Comparison of ENCODE assay signal across 16 cellular contexts in genomic region chr1:77776007-77776725, GRCh38. TPM values are rescaled to one million over a fixed set of nuclear protein-coding genes. Genes with fewer than 3 reads are reported as not detected.
DNase-seq lines count a peak whose midpoint lies in the region; ATAC-seq, FAIRE-seq and TF ChIP-seq lines count a peak whose summit lies in the region.
"Had no signal": no experiment of that assay in that cellular context is flagged by ENCODE, and none has a peak within 500 bp of the region (broad histone marks: within the 10 kb centered on the region; RNA-seq: fewer than 3 reads in every experiment).

No MANE protein-coding gene starts in this region.

- no peaks in the 10 kb centered on the region for H3K36me3 ChIP-seq in spleen

- H3K9me3 ChIP-seq in spleen, result no peaks in the 10 kb centered on the region

- H3K36me3 Mint-ChIP-seq in Calu3 (ENCODE audit: insufficient read depth, unreplicated experiment), result peaks cover 16% of the 10 kb centered on the region
- H3K36me3 Mint-ChIP-seq in activated T-helper 17 cell treated with anti-CD3 and anti-CD28 coated beads, Interleukin-2, amount 50 U/mL, for 72 hours (ENCODE audit: low read depth), result no peaks in the 10 kb centered on the region

- peaks cover 21% of the 10 kb centered on the region for H3K4me1 Mint-ChIP-seq in Calu3 (ENCODE audit: low read depth, unreplicated experiment)
- H3K4me1 Mint-ChIP-seq in activated T-helper 17 cell treated with anti-CD3 and anti-CD28 coated beads, Interleukin-2, amount 50 U/mL, for 72 hours, result peaks cover 8% of the 10 kb centered on the region

- in situ Hi-C loops in KBM-7 (cut with MboI; ENCODE audit: low pct_unique_long_range_greater_than_20kb, low sequenced_read_pairs), result no loop called here

- H3K27ac Mint-ChIP-seq in Calu3 (ENCODE audit: unreplicated experiment), result peak overlapping the region; percentile 60
- peak overlapping the region; percentile 6 for H3K27ac Mint-ChIP-seq in activated T-helper 17 cell treated with anti-CD3 and anti-CD28 coated beads, Interleukin-2, amount 50 U/mL, for 72 hours
- H3K27ac Mint-ChIP-seq: HFFc6 had no signal

- TF ChIP-seq POLR2A in spleen (IDR thresholded peaks at IDR 0.05), result no peak

- POLR2A ChIA-PET in GM10248 (lab: Yijun Ruan, JAX), result interaction anchor here (1.5 kb wide), 1 partner anchor 228 kb away, joined by 4 read pairs; the partner anchor contains the start of gene DNAJB4

- H3K27me3 Mint-ChIP-seq in Calu3 (ENCODE audit: unreplicated experiment), result no peaks in the 10 kb centered on the region
- H3K27me3 Mint-ChIP-seq in activated T-helper 17 cell treated with anti-CD3 and anti-CD28 coated beads, Interleukin-2, amount 50 U/mL, for 72 hours, result no peaks in the 10 kb centered on the region

- DNase-seq in Calu3 (peak; percentile 33), left kidney (ENCODE audit: low read depth, low spot score) (peak; percentile 44), renal cortical epithelial cell (ENCODE audit: low read depth) (peak; percentile 93), spleen (no peak), HTR-8/SVneo (ENCODE audit: insufficient read length, low spot score) (no peak), KBM-7 (no peak), GM10248 (ENCODE audit: extremely low spot score) (no peak)
- DNase-seq: HFFc6, MV-4-11, NCI-H1417 treated with DMSO at 0.1 percent for 48 hours, NCI-H2029, NCI-H2171 treated with DMSO at 0.1 percent for 48 hours, SHP77 treated with DMSO at 0.1 percent for 48 hours had no signal

- no TSS peak for BruUV-seq in Calu3 (replicated peaks; lab: Mats Ljungman, UMichigan)

- no peak overlapping the region for H3K27ac ChIP-seq in spleen

- ATAC-seq in activated T-helper 17 cell treated with anti-CD3 and anti-CD28 coated beads, Interleukin-2, amount 50 U/mL, for 72 hours (replicated peaks), result no peak

- H3K9me3 Mint-ChIP-seq in Calu3 (ENCODE audit: low read depth, unreplicated experiment), result no peaks in the 10 kb centered on the region
- H3K9me3 Mint-ChIP-seq in activated T-helper 17 cell treated with anti-CD3 and anti-CD28 coated beads, Interleukin-2, amount 50 U/mL, for 72 hours, result no peaks in the 10 kb centered on the region
- H3K9me3 Mint-ChIP-seq: HFFc6 had no signal

- FAIRE-seq in HTR-8/SVneo (lab: Jason Lieb, UNC), result no peak
- FAIRE-seq: GM12891, GM19239 had no signal

- WGBS in spleen, 5 donors, result 63 to 76% (median 68%) methylated on average over 7 of the region's 7 CpGs

- intact Hi-C loops in Calu3 (cut with micrococcal nuclease; ENCODE audit: unreplicated experiment) (no loop called here), spleen (cut with DNase I; ENCODE audit: low total_unique reads) (no loop called here)

- no peaks in the 10 kb centered on the region for H3K27me3 ChIP-seq in spleen (replicated peaks in 1 of 7)

- H3K4me3 Mint-ChIP-seq in Calu3 (ENCODE audit: low read depth, unreplicated experiment), result peak overlapping the region; percentile 36
- H3K4me3 Mint-ChIP-seq in activated T-helper 17 cell treated with anti-CD3 and anti-CD28 coated beads, Interleukin-2, amount 50 U/mL, for 72 hours, result no peak overlapping the region
- H3K4me3 Mint-ChIP-seq: HFFc6 had no signal

- TF ChIP-seq CTCF in Calu3 (IDR thresholded peaks at IDR 0.05; ENCODE audit: unreplicated experiment) (no peak), spleen (IDR thresholded peaks at IDR 0.05 in 8 of 11, conservative IDR thresholded peaks at IDR 0.05 in 3 of 11) (no peak), GM10248 (IDR thresholded peaks at IDR 0.05; ENCODE audit: control extremely low read depth, extremely low read depth, low read depth, missing control alignments) (no peak)

- no peak overlapping the region for H3K4me3 ChIP-seq in spleen

- peaks cover 5 to 25% (median 17%) of the 10 kb centered on the region in 6 donors for H3K4me1 ChIP-seq in spleen

- CTCF ChIA-PET in Calu3 (lab: Charles Lee), result interaction anchor here (0.6 to 0.8 kb wide), 4 partner anchors 17 to 237 kb away, joined by 3 to 6 read pairs (median 4); partner anchors contain the start of gene USP33
- CTCF ChIA-PET in GM10248 (lab: Yijun Ruan, JAX), result no interaction called here

RNA-seq across cellular contexts. Expression of gene MIGA1, which starts 3.3 kb away (rescaled TPM):
- 18.8 and 19.1 TPM in 2 replicates for total RNA-seq in Calu3 (2022)
- 10 to 100 TPM in 1 of 2 donors, 1 to 10 TPM in 1; 9.5 to 13.9 TPM for total RNA-seq in activated T-helper 17 cell treated with anti-CD3 and anti-CD28 coated beads, Interleukin-2, amount 50 U/mL, for 72 hours
- total RNA-seq in renal cortical epithelial cell, result 21.2 and 23.9 TPM in 2 replicates
- 10 to 100 TPM; 12.6 to 20.2 (median 18.0) TPM for total RNA-seq in spleen
- polyA plus RNA-seq in spleen, result 1 to 10 TPM; 2.4 to 2.8 (median 2.7) TPM

RNA-seq across cellular contexts. Expression of gene USP33, which starts 16.5 kb away (rescaled TPM):
- total RNA-seq in Calu3 (2022), result 52.9 and 61.7 TPM in 2 replicates
- 10 to 100 TPM; 37.9 to 43.1 TPM for total RNA-seq in activated T-helper 17 cell treated with anti-CD3 and anti-CD28 coated beads, Interleukin-2, amount 50 U/mL, for 72 hours
- 110 and 113 TPM in 2 replicates for total RNA-seq in renal cortical epithelial cell
- 100 to 1,000 TPM in 1 of 7 donors, 10 to 100 TPM in 6; 55.4 to 105 (median 79.6) TPM for total RNA-seq in spleen
- 10 to 100 TPM; 20.3 to 29.4 (median 24.5) TPM for polyA plus RNA-seq in spleen

Comparison
In these comparisons a context has a peak if more than half of its experiments do, and no peak if none do; other contexts are left out.
1. DNase-seq: peak in Calu3 (single experiment), left kidney (single experiment) and renal cortical epithelial cell (single experiment); none in spleen (single experiment), HTR-8/SVneo (single experiment), KBM-7 (single experiment) and GM10248 (single experiment).